Comparison of ENCODE assay signal across 23 cellular contexts in the genomic region with DNA sequence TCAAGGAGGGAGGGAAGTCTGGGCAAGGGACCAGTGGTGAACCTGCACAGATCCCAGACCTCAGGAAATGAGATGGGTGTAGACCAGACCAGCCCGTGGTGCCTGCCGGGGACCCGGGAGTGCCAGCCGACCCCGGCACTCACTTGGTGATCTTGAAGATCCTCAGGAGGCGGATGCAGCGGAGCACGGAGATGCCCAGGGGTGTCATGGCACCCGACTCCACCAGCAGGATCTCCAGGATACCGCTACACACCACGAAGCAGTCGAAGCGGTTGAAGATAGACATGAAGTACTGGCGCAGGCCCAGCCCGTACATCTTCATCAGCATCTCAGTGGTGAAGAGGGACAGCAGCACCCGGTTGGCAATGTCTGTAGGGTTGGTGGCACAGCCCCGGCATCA. TPM values are rescaled to one million over a fixed set of nuclear protein-coding genes. Genes with fewer than 3 reads are reported as not detected.
A peak's percentile ranks its signal among the peaks of the same experiment; 100 is the strongest.
DNase-seq lines count a peak whose midpoint lies in the region; ATAC-seq and TF ChIP-seq lines count a peak whose summit lies in the region.
"Had no signal": no experiment of that assay in that cellular context is flagged by ENCODE, and none has a peak within 500 bp of the region (broad histone marks: within the 10 kb centered on the region; RNA-seq: fewer than 3 reads in every experiment).

No MANE protein-coding gene starts in this region.

- WGBS in H9 (ENCODE audit: extremely low coverage, insufficient read length, low lambda C conversion rate), result no CpG with 5 or more reads among the region's 17 CpGs
- no CpG with 5 or more reads among the region's 17 CpGs for WGBS in neuronal stem cell (ENCODE audit: extremely low coverage in 2 of 2, insufficient read length in 2 of 2, insufficient replicate concordance in 1 of 2), 2 donors
- 88 to 93% methylated on average over 5 to 17 of the region's 17 CpGs for WGBS in transverse colon (ENCODE audit: low coverage in 1 of 2), 2 donors

- H3K9ac ChIP-seq in H9 (ENCODE audit: extremely low read depth, insufficient read length, low read length) (no peak overlapping the region), neuronal stem cell (ENCODE audit: low read depth, low read length, poor library complexity) (no peak overlapping the region)

- H3K23me2 ChIP-seq in H9 (ENCODE audit: insufficient read length, low read depth, low read length, poor library complexity, severe bottlenecking), result no peaks in the 10 kb centered on the region

- H2BK20ac ChIP-seq in H9 (ENCODE audit: low read depth, low read length, poor library complexity, severe bottlenecking), result no peak overlapping the region

- no peak overlapping the region for H3T11ph ChIP-seq in H9 (ENCODE audit: low read length)

- H3K9me3 ChIP-seq in H9 (ENCODE audit: control insufficient read depth, low read depth, low read length), result no peaks in the 10 kb centered on the region
- no peaks in the 10 kb centered on the region for H3K9me3 ChIP-seq in WERI-Rb-1 (ENCODE audit: severe bottlenecking)
- no peaks in the 10 kb centered on the region for H3K9me3 ChIP-seq in neuronal stem cell (replicated peaks in 1 of 2; ENCODE audit: control insufficient read depth in 2 of 2, insufficient read depth in 1 of 2, low read depth in 1 of 2, low read length in 2 of 2)
- H3K9me3 ChIP-seq in transverse colon, result no peaks in the 10 kb centered on the region
- H3K9me3 ChIP-seq: A549, BE2C had no signal

- no peak overlapping the region for H3K4me3 Mint-ChIP-seq in H9
- no peak overlapping the region for H3K4me3 Mint-ChIP-seq in activated CD8-positive, alpha-beta T cell treated with anti-CD3 and anti-CD28 coated beads, Interleukin-2, amount 10 ng/mL, durations not matched to agents 7 days and 5 days
- H3K4me3 Mint-ChIP-seq: CD4-positive, alpha-beta memory T cell had no signal

- CTCF ChIA-PET in activated CD8-positive, alpha-beta T cell treated with anti-CD3 and anti-CD28 coated beads, Interleukin-2, amount 10 ng/mL, durations not matched to agents 7 days and 5 days (lab: Charles Lee), result no interaction called here

- H2AFZ ChIP-seq in H9 (ENCODE audit: low read length) (no peak overlapping the region), neuronal stem cell (ENCODE audit: low read length) (no peak overlapping the region)

- H2AK5ac ChIP-seq in H9 (ENCODE audit: insufficient read length, low read length) (no peak overlapping the region), neuronal stem cell (ENCODE audit: low read depth, low read length) (no peak overlapping the region)

- H3K23ac ChIP-seq in H9 (ENCODE audit: insufficient read length, low read depth, low read length), result no peak overlapping the region
- peak overlapping the region; percentile 34 for H3K23ac ChIP-seq in neuronal stem cell (ENCODE audit: low read depth, low read length, poor library complexity)

- no peak for TF ChIP-seq POLR2A in transverse colon (IDR thresholded peaks at IDR 0.05)

- no peak overlapping the region for H2BK15ac ChIP-seq in H9 (ENCODE audit: low read depth, low read length)
- no peak overlapping the region for H2BK15ac ChIP-seq in neuronal stem cell (ENCODE audit: low read length)

- no peak for TF ChIP-seq EP300 in transverse colon (IDR thresholded peaks at IDR 0.05; ENCODE audit: low read depth)

- H3K4me1 ChIP-seq in H9 (ENCODE audit: insufficient read depth, low read length) (no peaks in the 10 kb centered on the region), neuronal stem cell (ENCODE audit: control insufficient read depth in 2 of 2, insufficient read depth in 1 of 2, low read depth in 1 of 2, low read length in 2 of 2) (no peaks in the 10 kb centered on the region), transverse colon (no peaks in the 10 kb centered on the region)
- H3K4me1 ChIP-seq: A549, BE2C had no signal

- H4K8ac ChIP-seq in H9 (replicated peaks; ENCODE audit: insufficient read length, low read depth, low read length), result no peak overlapping the region
- peak overlapping the region; percentile 66 for H4K8ac ChIP-seq in neuronal stem cell (ENCODE audit: low read depth, low read length)

- DNase-seq in H9, result no peak
- peak; percentile 29 for DNase-seq in WERI-Rb-1
- no peak for DNase-seq in neuronal stem cell (ENCODE audit: low spot score)
- no peak for DNase-seq in transverse colon
- no peak for DNase-seq in NCI-H1092 treated with DMSO at 0.1 percent for 48 hours (lab: John Stamatoyannopoulos, UW)
- no peak for DNase-seq in HuH-7.5 (ENCODE audit: low spot score)
- no peak for DNase-seq in activated CD8-positive, alpha-beta T cell treated with anti-CD3 and anti-CD28 coated beads, Interleukin-2, amount 10 ng/mL, durations not matched to agents 7 days and 5 days
- DNase-seq: 8988T; ACHN; AML-193; BE2C; C1 segment of cervical spinal cord; Calu3; CD4-positive, alpha-beta memory T cell; COR-L47; DMS53; DMS79 treated with DMSO at 0.1 percent for 48 hours; GF-D8; GOT3; HCEC 1CT had no signal

- no peak overlapping the region for H2BK5ac ChIP-seq in H9 (ENCODE audit: insufficient read length, low read length)
- no peak overlapping the region for H2BK5ac ChIP-seq in neuronal stem cell (ENCODE audit: low read length)

- H3K27me3 Mint-ChIP-seq in H9 (ENCODE audit: low read depth), result peaks cover 13% of the 10 kb centered on the region
- peaks cover 7% of the 10 kb centered on the region for H3K27me3 Mint-ChIP-seq in activated CD8-positive, alpha-beta T cell treated with anti-CD3 and anti-CD28 coated beads, Interleukin-2, amount 10 ng/mL, durations not matched to agents 7 days and 5 days (ENCODE audit: low read depth)

- no peak overlapping the region for H2BK12ac ChIP-seq in H9 (ENCODE audit: insufficient read length, low read depth, low read length)
- H2BK12ac ChIP-seq in neuronal stem cell (ENCODE audit: low read length), result no peak overlapping the region

- H2BK120ac ChIP-seq in H9 (ENCODE audit: low read depth, low read length, poor library complexity, severe bottlenecking) (no peak overlapping the region), neuronal stem cell (ENCODE audit: low read depth, low read length) (no peak overlapping the region)

- H3K27me3 ChIP-seq in H9 (ENCODE audit: insufficient read depth, low read length) (no peaks in the 10 kb centered on the region), WERI-Rb-1 (ENCODE audit: insufficient read depth, low read depth, severe bottlenecking) (no peaks in the 10 kb centered on the region), neuronal stem cell (ENCODE audit: control insufficient read depth in 3 of 3, insufficient read depth in 3 of 3, low read depth in 1 of 3, low read length in 3 of 3) (no peaks in the 10 kb centered on the region), transverse colon (no peaks in the 10 kb centered on the region)
- H3K27me3 ChIP-seq: BE2C had no signal

- intact Hi-C loops in transverse colon (cut with DNase I; ENCODE audit: low total_unique reads), result no loop called here

- no peak overlapping the region for H4K5ac ChIP-seq in H9 (ENCODE audit: insufficient read length, low read depth, low read length)

- H3K27ac ChIP-seq in H9 (ENCODE audit: insufficient read length, low read depth, low read length) (no peak overlapping the region), WERI-Rb-1 (no peak overlapping the region), neuronal stem cell (replicated peaks; ENCODE audit: low read length) (no peak overlapping the region), transverse colon (no peak overlapping the region)
- H3K27ac ChIP-seq: A549 had no signal

- no peak overlapping the region for H3K4me3 ChIP-seq in WERI-Rb-1 (ENCODE audit: low read depth, low read length)
- H3K4me3 ChIP-seq in neuronal stem cell (ENCODE audit: low read length in 2 of 2), result no peak overlapping the region
- no peak overlapping the region for H3K4me3 ChIP-seq in transverse colon
- H3K4me3 ChIP-seq: A549 had no signal

- H4K20me1 ChIP-seq in H9 (ENCODE audit: control insufficient read depth, insufficient read depth, insufficient read length), result no peaks in the 10 kb centered on the region

- H3K79me1 ChIP-seq in H9 (ENCODE audit: insufficient read depth, low read depth, low read length, poor library complexity, severe bottlenecking) (no peaks in the 10 kb centered on the region), neuronal stem cell (ENCODE audit: low read depth, low read length) (no peaks in the 10 kb centered on the region)

- no peaks in the 10 kb centered on the region for H3K9me3 Mint-ChIP-seq in H9
- no peaks in the 10 kb centered on the region for H3K9me3 Mint-ChIP-seq in activated CD8-positive, alpha-beta T cell treated with anti-CD3 and anti-CD28 coated beads, Interleukin-2, amount 10 ng/mL, durations not matched to agents 7 days and 5 days (ENCODE audit: insufficient read depth)
- H3K9me3 Mint-ChIP-seq: CD4-positive, alpha-beta memory T cell had no signal

- in situ Hi-C loops in transverse colon (cut with MboI; ENCODE audit: low pct_ligation_motif_present in 1 of 4, low pct_unique_long_range_greater_than_20kb in 1 of 4, low sequenced_read_pairs in 3 of 4), result no loop called here

- peak overlapping the region; percentile 4; the same call in 1 of the 2 replicates for H3K14ac ChIP-seq in H9 (ENCODE audit: insufficient read depth, low read length)
- H3K14ac ChIP-seq in neuronal stem cell (ENCODE audit: low read length), result peak overlapping the region; percentile 23

- no peaks in the 10 kb centered on the region for H3K4me1 Mint-ChIP-seq in H9
- no peaks in the 10 kb centered on the region for H3K4me1 Mint-ChIP-seq in activated CD8-positive, alpha-beta T cell treated with anti-CD3 and anti-CD28 coated beads, Interleukin-2, amount 10 ng/mL, durations not matched to agents 7 days and 5 days (ENCODE audit: low read depth)
- H3K4me1 Mint-ChIP-seq: CD4-positive, alpha-beta memory T cell had no signal

- no peak for ATAC-seq in activated CD8-positive, alpha-beta T cell treated with anti-CD3 and anti-CD28 coated beads, Interleukin-2, amount 10 ng/mL, durations not matched to agents 7 days and 5 days
- ATAC-seq: A549 had no signal

- POLR2A ChIA-PET in activated CD8-positive, alpha-beta T cell treated with anti-CD3 and anti-CD28 coated beads, Interleukin-2, amount 10 ng/mL, durations not matched to agents 7 days and 5 days (lab: Charles Lee), result no interaction called here

- no peak for TF ChIP-seq CTCF in H9 (conservative IDR thresholded peaks at IDR 0.05)
- TF ChIP-seq CTCF in WERI-Rb-1 (IDR thresholded peaks at IDR 0.05; ENCODE audit: low read depth, low read length), result no peak
- TF ChIP-seq CTCF in transverse colon (IDR thresholded peaks at IDR 0.05), result no peak

- H4K91ac ChIP-seq in H9 (ENCODE audit: insufficient read length, low read depth, low read length) (no peak overlapping the region), neuronal stem cell (ENCODE audit: low read depth, low read length, poor library complexity) (no peak overlapping the region)

- H3K18ac ChIP-seq in H9 (ENCODE audit: insufficient read length, low read depth, low read length) (no peak overlapping the region), neuronal stem cell (ENCODE audit: low read length) (no peak overlapping the region)

- H3K56ac ChIP-seq in H9 (ENCODE audit: insufficient read length, low read depth, low read length), result no peak overlapping the region

- H3K4me2 ChIP-seq in H9 (ENCODE audit: insufficient read depth, insufficient read length, low read length) (no peak overlapping the region), neuronal stem cell (ENCODE audit: insufficient read depth, low read length, poor library complexity, severe bottlenecking) (no peak overlapping the region)
- H3K4me2 ChIP-seq: A549 had no signal

- H3K36me3 ChIP-seq in WERI-Rb-1, result no peaks in the 10 kb centered on the region
- H3K36me3 ChIP-seq in neuronal stem cell (replicated peaks in 1 of 2; ENCODE audit: control insufficient read depth in 2 of 2, insufficient read depth in 2 of 2, low read length in 2 of 2), result no peaks in the 10 kb centered on the region
- no peaks in the 10 kb centered on the region for H3K36me3 ChIP-seq in transverse colon
- H3K36me3 ChIP-seq: BE2C had no signal

- H3K79me2 ChIP-seq in H9 (ENCODE audit: insufficient read depth, low read length), result no peaks in the 10 kb centered on the region

- no peaks in the 10 kb centered on the region for H3K36me3 Mint-ChIP-seq in H9 (ENCODE audit: insufficient read depth in 1 of 3, low read depth in 3 of 3)
- H3K36me3 Mint-ChIP-seq in activated CD8-positive, alpha-beta T cell treated with anti-CD3 and anti-CD28 coated beads, Interleukin-2, amount 10 ng/mL, durations not matched to agents 7 days and 5 days (ENCODE audit: low read depth), result no peaks in the 10 kb centered on the region
- H3K36me3 Mint-ChIP-seq: CD4-positive, alpha-beta memory T cell had no signal

- H3K4ac ChIP-seq in H9 (ENCODE audit: low read depth, low read length) (no peak overlapping the region), neuronal stem cell (ENCODE audit: low read length) (no peak overlapping the region)

- H3K27ac Mint-ChIP-seq in H9, result no peak overlapping the region
- no peak overlapping the region for H3K27ac Mint-ChIP-seq in activated CD8-positive, alpha-beta T cell treated with anti-CD3 and anti-CD28 coated beads, Interleukin-2, amount 10 ng/mL, durations not matched to agents 7 days and 5 days
- H3K27ac Mint-ChIP-seq: CD4-positive, alpha-beta memory T cell had no signal

RNA-seq across cellular contexts. Expression of gene CACNA1S, which starts 34.5 kb away (rescaled TPM):
- 0.04 TPM in 1 of 2 replicates, not detected in the other for total RNA-seq in H9 (2021)
- 0.17 TPM for polyA plus RNA-seq in neuronal stem cell (2013, experiment 1 of 2)
- 0.21 TPM for polyA plus RNA-seq in neuronal stem cell (2013, experiment 2 of 2)
- total RNA-seq in transverse colon, result not detected
- not detected for total RNA-seq in activated CD8-positive, alpha-beta T cell treated with anti-CD3 and anti-CD28 coated beads, Interleukin-2, amount 10 ng/mL, durations not matched to agents 7 days and 5 days
- total RNA-seq: Calu3; CD4-positive, alpha-beta memory T cell; Daoy; G401 had no signal
- polyA plus RNA-seq: CD4-positive, alpha-beta memory T cell had no signal

RNA-seq across cellular contexts. Expression of gene ASCL5, which starts 49.2 kb away (rescaled TPM):
- total RNA-seq in H9 (2021) (0.15 and 0.31 TPM in 2 replicates), transverse colon (not detected)
- polyA plus RNA-seq in neuronal stem cell (2013, experiment 1 of 2), result 0.04 TPM
- polyA plus RNA-seq in neuronal stem cell (2013, experiment 2 of 2), result 0.03 TPM
- not detected for total RNA-seq in activated CD8-positive, alpha-beta T cell treated with anti-CD3 and anti-CD28 coated beads, Interleukin-2, amount 10 ng/mL, durations not matched to agents 7 days and 5 days
- total RNA-seq: Calu3, Daoy had no signal
- polyA plus RNA-seq: CD4-positive, alpha-beta memory T cell had no signal

RNA-seq across cellular contexts. Expression of gene KIF21B, which starts 54.2 kb away (rescaled TPM):
- 7.0 and 7.5 TPM in 2 replicates for total RNA-seq in H9 (2021)
- polyA plus RNA-seq in neuronal stem cell (2013, experiment 1 of 2), result 8.0 TPM
- 8.0 TPM for polyA plus RNA-seq in neuronal stem cell (2013, experiment 2 of 2)
- total RNA-seq in transverse colon, result 10 to 100 TPM in 3 of 4 donors, 1 to 10 TPM in 1; 3.2 to 40.4 (median 22.7) TPM
- total RNA-seq in activated CD8-positive, alpha-beta T cell treated with anti-CD3 and anti-CD28 coated beads, Interleukin-2, amount 10 ng/mL, durations not matched to agents 7 days and 5 days, result 100 to 1,000 TPM; 158 to 162 TPM
